In genomic region chr10:77253665-77254064, GRCh38 we compare ENCODE assay signal across 16 cellular contexts.
A peak's percentile ranks its signal among the peaks of the same experiment; 100 is the strongest.
DNase-seq lines count a peak whose midpoint lies in the region; ATAC-seq and TF ChIP-seq lines count a peak whose summit lies in the region.
"Had no signal": no experiment of that assay in that cellular context is flagged by ENCODE, and none has a peak within 500 bp of the region (broad histone marks: within the 10 kb centered on the region; RNA-seq: fewer than 3 reads in every experiment).

No MANE protein-coding gene starts in this region.

- no peak overlapping the region for H4K12ac ChIP-seq in trophoblast cell (ENCODE audit: low read depth, low read length)

- H3K18ac ChIP-seq in trophoblast cell (ENCODE audit: low read length): peak overlapping the region; percentile 74

- intact Hi-C loops in left ventricle myocardium superior (cut with micrococcal nuclease): no loop called here

- H3K36me3 Mint-ChIP-seq in brain: no peaks in the 10 kb centered on the region

- no peak overlapping the region for H3K23ac ChIP-seq in trophoblast cell (ENCODE audit: low read length)

- H3K9ac ChIP-seq in trophoblast cell (ENCODE audit: low read length): no peak overlapping the region
- H3K9ac ChIP-seq: BLaER1 had no signal

- H3K4me3 ChIP-seq in trophoblast cell (ENCODE audit: low read depth, low read length): no peak overlapping the region
- H3K4me3 ChIP-seq: BLaER1 had no signal

- no peak for ATAC-seq in left ventricle myocardium superior
- no peak for ATAC-seq in HG03460 (IDR thresholded peaks at IDR 0.05; ENCODE audit: unreplicated experiment)
- ATAC-seq: HepG2 had no signal

- peaks cover 0 to 5% of the 10 kb centered on the region in 2 experiments for H3K4me1 ChIP-seq in trophoblast cell (ENCODE audit: control insufficient read depth in 1 of 2, insufficient read depth in 2 of 2, low read length in 2 of 2)
- H3K4me1 ChIP-seq: BLaER1 had no signal

- H4K8ac ChIP-seq in trophoblast cell (ENCODE audit: low read depth, low read length): no peak overlapping the region

- no peak overlapping the region for H2AFZ ChIP-seq in trophoblast cell (ENCODE audit: insufficient read depth, low read length, poor library complexity)

- TF ChIP-seq CTCF in brain (conservative IDR thresholded peaks at IDR 0.05): no peak

- no peak overlapping the region for H3K4me3 Mint-ChIP-seq in brain
- H3K4me3 Mint-ChIP-seq: H9 had no signal

- H3K36me3 ChIP-seq in trophoblast cell (ENCODE audit: control insufficient read depth in 1 of 2, insufficient read depth in 2 of 2, low read length in 2 of 2): peaks cover 4 to 6% of the 10 kb centered on the region in 2 experiments
- H3K36me3 ChIP-seq: BLaER1 had no signal

- H3K14ac ChIP-seq in trophoblast cell (ENCODE audit: low read length): peak overlapping the region; percentile 22

- no peak overlapping the region for H3K4me2 ChIP-seq in trophoblast cell (ENCODE audit: low read length)
- H3K4me2 ChIP-seq: BLaER1 had no signal

- peaks cover 54% of the 10 kb centered on the region for H3K4me1 Mint-ChIP-seq in brain

- peaks cover 4% of the 10 kb centered on the region for H3K27me3 Mint-ChIP-seq in brain
- H3K27me3 Mint-ChIP-seq: CD8-positive, alpha-beta memory T cell had no signal

- DNase-seq in NCI-H82 (lab: John Stamatoyannopoulos, UW) (peak; percentile 39), NCI-H82 treated with DMSO at 0.1 percent for 48 hours (lab: John Stamatoyannopoulos, UW; ENCODE audit: unreplicated experiment) (no peak), trophoblast cell (no peak), left ventricle myocardium superior (no peak)
- no peak for DNase-seq in activated CD8-positive, alpha-beta memory T cell treated with anti-CD3 and anti-CD28 coated beads, Interleukin-2, amount 50 U/mL, for 4 hours
- DNase-seq: AML-193; Caco-2; CD8-positive, alpha-beta memory T cell; DND-41; GDM1; GOT3; H9 had no signal

- H2BK12ac ChIP-seq in trophoblast cell (ENCODE audit: low read length): peak overlapping the region; percentile 85

- H3K9me3 ChIP-seq in trophoblast cell (ENCODE audit: insufficient read depth, low read depth, low read length): no peaks in the 10 kb centered on the region
- H3K9me3 ChIP-seq: BLaER1 had no signal

- H3K79me2 ChIP-seq in trophoblast cell (ENCODE audit: control insufficient read depth, insufficient read depth, low read length, poor library complexity): no peaks in the 10 kb centered on the region

- no peaks in the 10 kb centered on the region for H3K27me3 ChIP-seq in trophoblast cell (ENCODE audit: insufficient read depth, low read length)
- H3K27me3 ChIP-seq: BLaER1 had no signal

- no CpG with 5 or more reads among the region's 4 CpGs for WGBS in trophoblast cell (ENCODE audit: extremely low coverage, insufficient coverage, insufficient read length)

- no peak overlapping the region for H2BK120ac ChIP-seq in trophoblast cell (ENCODE audit: insufficient read depth, low read length, poor library complexity)

- H4K91ac ChIP-seq in trophoblast cell (ENCODE audit: low read depth, low read length): peak overlapping the region; percentile 73

- no peaks in the 10 kb centered on the region for H3K9me3 Mint-ChIP-seq in brain

- peak overlapping the region; percentile 13 for H2BK5ac ChIP-seq in trophoblast cell (ENCODE audit: low read depth, low read length, poor library complexity)

- H3K79me1 ChIP-seq in trophoblast cell (ENCODE audit: low read length): peaks cover 14% of the 10 kb centered on the region

- peak overlapping the region in 3 of 5 experiments; percentile 21 to 96 (median 86) for H3K27ac Mint-ChIP-seq in brain
- H3K27ac Mint-ChIP-seq: H9 had no signal

- H3K27ac ChIP-seq in trophoblast cell (ENCODE audit: low read depth, low read length): no peak overlapping the region
- H3K27ac ChIP-seq: BLaER1 had no signal

- H2AK5ac ChIP-seq in trophoblast cell (ENCODE audit: low read length): peak overlapping the region; percentile 53

- no peak overlapping the region for H3K4ac ChIP-seq in trophoblast cell (ENCODE audit: low read depth, low read length)
